Comparison of ENCODE assay signal across 11 cellular contexts in genomic region chr7:155646669-155647068, GRCh38. TPM values are rescaled to one million over a fixed set of nuclear protein-coding genes. Genes with fewer than 3 reads are reported as not detected.
DNase-seq lines count a peak whose midpoint lies in the region; ATAC-seq and TF ChIP-seq lines count a peak whose summit lies in the region.
"Had no signal": no experiment of that assay in that cellular context is flagged by ENCODE, and none has a peak within 500 bp of the region (broad histone marks: within the 10 kb centered on the region; RNA-seq: fewer than 3 reads in every experiment).

No MANE protein-coding gene starts in this region.

- H3K27ac ChIP-seq in CD8-positive, alpha-beta T cell (ENCODE audit: low read depth, low read length) = no peak overlapping the region
- H3K27ac ChIP-seq in HUES6 (ENCODE audit: low read depth, low read length) = no peak overlapping the region
- no peak overlapping the region for H3K27ac ChIP-seq in ascending aorta
- no peak overlapping the region for H3K27ac ChIP-seq in muscle layer of colon (ENCODE audit: low read depth, low read length)

- peak overlapping the region; percentile 98 for H3K4me3 Mint-ChIP-seq in CD8-positive, alpha-beta T cell

- H3K27me3 ChIP-seq in CD8-positive, alpha-beta T cell (ENCODE audit: insufficient read depth, low read length) = no peaks in the 10 kb centered on the region
- H3K27me3 ChIP-seq in HUES6 (ENCODE audit: control insufficient read depth, insufficient read depth, low read length) (no peaks in the 10 kb centered on the region), ascending aorta (no peaks in the 10 kb centered on the region), muscle layer of colon (ENCODE audit: control insufficient read depth in 1 of 2, insufficient read depth in 2 of 2, low read length in 2 of 2) (no peaks in the 10 kb centered on the region)

- CTCF ChIA-PET in CD8-positive, alpha-beta T cell (lab: Charles Lee) = no interaction called here

- ATAC-seq in CD8-positive, alpha-beta T cell = no peak
- ATAC-seq in HG03520 (IDR thresholded peaks at IDR 0.05; ENCODE audit: unreplicated experiment) = no peak
- ATAC-seq in HG02852 (IDR thresholded peaks at IDR 0.05; ENCODE audit: unreplicated experiment) = no peak

- POLR2A ChIA-PET in CD8-positive, alpha-beta T cell (lab: Charles Lee) = no interaction called here

- intact Hi-C loops in CD8-positive, alpha-beta T cell (cut with DNase I, micrococcal nuclease) = loop anchor here (5.0 to 10.0 kb wide), 4 partner anchors 36 to 442 kb away; no protein-coding TSS in a partner anchor
- intact Hi-C loops in ascending aorta (cut with DNase I) = loop anchor here (10.0 kb wide), 3 partner anchors 352 to 722 kb away; partner anchors contain the start of genes INSIG1 and PAXIP1

- TF ChIP-seq CTCF in CD8-positive, alpha-beta T cell (IDR thresholded peaks at IDR 0.05) = no peak
- TF ChIP-seq CTCF in ascending aorta (IDR thresholded peaks at IDR 0.05) = no peak

- peaks cover 74% of the 10 kb centered on the region for H3K4me1 Mint-ChIP-seq in CD8-positive, alpha-beta T cell (ENCODE audit: low read depth)

- H3K36me3 Mint-ChIP-seq in CD8-positive, alpha-beta T cell = peaks cover 69% of the 10 kb centered on the region

- H3K4me1 ChIP-seq in CD8-positive, alpha-beta T cell (ENCODE audit: insufficient read depth, low read length) = peaks cover 49% of the 10 kb centered on the region
- H3K4me1 ChIP-seq in HUES6 (ENCODE audit: control insufficient read depth, insufficient read depth, low read length) (no peaks in the 10 kb centered on the region), ascending aorta (peaks cover 4 to 23% of the 10 kb centered on the region in 2 donors), muscle layer of colon (ENCODE audit: insufficient read depth, low read length) (peaks cover 18% of the 10 kb centered on the region)

- no peaks in the 10 kb centered on the region for H3K9me3 ChIP-seq in CD8-positive, alpha-beta T cell (ENCODE audit: low read length)
- H3K9me3 ChIP-seq in HUES6 (ENCODE audit: control insufficient read depth, insufficient read depth, low read depth, low read length) (peaks cover 34% of the 10 kb centered on the region), ascending aorta (peaks cover 11 to 12% of the 10 kb centered on the region in 2 donors), muscle layer of colon (ENCODE audit: low read length) (peaks cover 7% of the 10 kb centered on the region)

- H3K27ac Mint-ChIP-seq in CD8-positive, alpha-beta T cell = peak overlapping the region; percentile 58

- peaks cover 6% of the 10 kb centered on the region for H3K9me3 Mint-ChIP-seq in CD8-positive, alpha-beta T cell

- H3K4me3 ChIP-seq in CD8-positive, alpha-beta T cell (ENCODE audit: low read depth, low read length) = no peak overlapping the region
- H3K4me3 ChIP-seq in HUES6 (ENCODE audit: low read depth, low read length) (peak overlapping the region; percentile 70), ascending aorta (peak overlapping the region; percentile 12 to 93), muscle layer of colon (ENCODE audit: low read depth in 1 of 2, low read length in 2 of 2) (peak overlapping the region; percentile 17 to 18)

- H3K27me3 Mint-ChIP-seq in CD8-positive, alpha-beta T cell (ENCODE audit: low read depth) = no peaks in the 10 kb centered on the region

- DNase-seq in CD8-positive, alpha-beta T cell = no peak
- DNase-seq in ascending aorta (ENCODE audit: low spot score in 2 of 2) (no peak), DMS114 treated with DMSO at 0.1 percent for 48 hours (lab: John Stamatoyannopoulos, UW; ENCODE audit: unreplicated experiment) (no peak), NCI-H1417 treated with DMSO at 0.1 percent for 48 hours (lab: John Stamatoyannopoulos, UW) (no peak)
- DNase-seq: amygdala, NCI-H446, substantia nigra had no signal

- no peaks in the 10 kb centered on the region for H3K36me3 ChIP-seq in CD8-positive, alpha-beta T cell (ENCODE audit: insufficient read depth, low read length)
- peaks cover 30% of the 10 kb centered on the region for H3K36me3 ChIP-seq in HUES6 (ENCODE audit: control insufficient read depth, insufficient read depth, low read length)
- peaks cover 5 to 11% of the 10 kb centered on the region in 2 donors for H3K36me3 ChIP-seq in ascending aorta
- peaks cover 7% of the 10 kb centered on the region for H3K36me3 ChIP-seq in muscle layer of colon (ENCODE audit: insufficient read depth, low read length)

- no peak overlapping the region for H3K9ac ChIP-seq in HUES6 (ENCODE audit: low read length)
- H3K9ac ChIP-seq in muscle layer of colon (ENCODE audit: low read length) = no peak overlapping the region

RNA-seq across cellular contexts. Expression of gene RBM33, which starts 2.2 kb away (rescaled TPM):
- 100 to 1,000 TPM; 169 to 184 TPM for total RNA-seq in CD8-positive, alpha-beta T cell
- total RNA-seq in ascending aorta = 44.2 TPM
